19 cellular contexts compared by ENCODE assay signal in the genomic region with DNA sequence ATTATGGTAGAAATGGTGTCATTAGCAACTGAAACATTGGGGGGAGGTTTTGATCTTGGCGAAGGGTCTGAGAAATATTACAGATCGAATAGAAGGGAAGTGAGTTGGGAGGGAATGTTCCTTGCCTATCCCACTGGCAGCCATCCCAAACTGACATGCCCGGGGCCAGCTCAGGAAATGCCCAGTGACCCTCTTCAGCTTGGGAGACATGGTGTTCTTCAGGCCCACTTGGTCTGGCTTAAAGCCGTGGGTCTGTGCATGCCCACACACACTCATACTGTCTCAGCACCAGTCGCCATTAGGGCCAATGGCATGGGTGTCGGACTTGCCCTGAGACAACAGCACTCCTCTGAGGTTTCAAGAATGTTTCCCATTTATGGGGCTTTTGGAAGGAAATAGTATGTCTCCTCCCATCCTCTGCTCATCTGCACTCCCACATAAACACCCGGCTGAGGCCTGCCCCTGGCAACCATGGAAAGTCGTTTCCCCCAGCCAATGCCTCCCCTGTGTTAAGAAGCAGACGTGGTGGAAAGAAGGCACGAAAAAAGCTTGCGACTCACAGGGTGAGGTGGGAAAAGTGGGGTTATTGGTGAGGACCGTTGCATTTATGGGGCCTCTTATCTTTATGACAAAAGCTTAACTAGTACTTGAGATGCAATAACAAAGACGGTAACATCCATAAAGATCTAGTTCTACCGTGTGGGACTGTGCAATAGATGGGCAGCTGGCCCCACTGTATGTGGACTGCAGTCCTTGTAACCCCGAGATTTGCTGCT. TPM values are rescaled to one million over a fixed set of nuclear protein-coding genes. Genes with fewer than 3 reads are reported as not detected.
DNase-seq lines count a peak whose midpoint lies in the region; ATAC-seq, FAIRE-seq and TF ChIP-seq lines count a peak whose summit lies in the region.
"Had no signal": no experiment of that assay in that cellular context is flagged by ENCODE, and none has a peak within 500 bp of the region (broad histone marks: within the 10 kb centered on the region; RNA-seq: fewer than 3 reads in every experiment).

No MANE protein-coding gene starts in this region.

- H2BK5ac ChIP-seq in H1 (ENCODE audit: low read depth, low read length) = no peak overlapping the region; the same call in 1 of the 2 replicates

- H3K79me2 ChIP-seq in H1 (ENCODE audit: control insufficient read depth in 1 of 2, insufficient read depth in 2 of 2, low read length in 2 of 2) = no peaks in the 10 kb centered on the region

- no peak overlapping the region for H2AFZ ChIP-seq in H1 (ENCODE audit: low read length)

- H3K27me3 ChIP-seq in H1 (replicated peaks in 1 of 4; ENCODE audit: control insufficient read depth in 3 of 4, extremely low read depth in 1 of 4, insufficient read depth in 3 of 4, low read length in 3 of 4) = no peaks in the 10 kb centered on the region
- no peaks in the 10 kb centered on the region for H3K27me3 ChIP-seq in mucosa of rectum (ENCODE audit: control insufficient read depth in 2 of 2, insufficient read depth in 2 of 2, low read length in 2 of 2)
- H3K27me3 ChIP-seq: SJCRH30 had no signal

- intact Hi-C loops in CD14-positive monocyte (cut with micrococcal nuclease) = no loop called here

- H3K9me3 Mint-ChIP-seq in CD14-positive monocyte = peaks cover 0 to 2% (median 0%) of the 10 kb centered on the region in 7 donors

- no peak overlapping the region for H3K4me2 ChIP-seq in H1 (ENCODE audit: insufficient read depth in 1 of 2, low read depth in 2 of 2, low read length in 2 of 2)

- no peaks in the 10 kb centered on the region for H3K36me3 Mint-ChIP-seq in CD14-positive monocyte

- H3K4me3 ChIP-seq in H1 (ENCODE audit: extremely low read depth in 1 of 4, insufficient read depth in 2 of 4, low read depth in 3 of 4, low read length in 4 of 4) (no peak overlapping the region), mucosa of rectum (ENCODE audit: low read length in 2 of 2) (peak overlapping the region; percentile 80 to 86)
- H3K4me3 ChIP-seq: K562, SJCRH30 had no signal

- H3K9me3 ChIP-seq in H1 (ENCODE audit: insufficient read depth in 2 of 2, low read depth in 1 of 2, low read length in 1 of 2) (no peaks in the 10 kb centered on the region), mucosa of rectum (ENCODE audit: control insufficient read depth in 2 of 2, low read length in 2 of 2) (no peaks in the 10 kb centered on the region)

- H2BK20ac ChIP-seq in H1 (ENCODE audit: low read length) = no peak overlapping the region

- H3K4me3 Mint-ChIP-seq in CD14-positive monocyte = no peak overlapping the region
- H3K4me3 Mint-ChIP-seq: H9 had no signal

- no peak overlapping the region for H3K4ac ChIP-seq in H1 (replicated peaks; ENCODE audit: insufficient read length, low read depth, low read length)

- H3K9ac ChIP-seq in H1 (replicated peaks in 1 of 4; ENCODE audit: extremely low read depth in 1 of 4, low read depth in 3 of 4, low read length in 3 of 4) = no peak overlapping the region
- peak overlapping the region; percentile 85 to 92 for H3K9ac ChIP-seq in mucosa of rectum (ENCODE audit: low read depth in 1 of 2, low read length in 2 of 2)

- no peak for TF ChIP-seq CTCF in H1 (IDR thresholded peaks at IDR 0.05; ENCODE audit: control extremely low read depth in 1 of 3, insufficient read depth in 1 of 3, low read depth in 1 of 3, low read length in 3 of 3)
- TF ChIP-seq CTCF in CD14-positive monocyte (IDR thresholded peaks at IDR 0.05) = no peak

- H3K14ac ChIP-seq in H1 (ENCODE audit: insufficient read length) = no peak overlapping the region

- no peak for TF ChIP-seq POLR2A in H1 (IDR thresholded peaks at IDR 0.05; ENCODE audit: control extremely low read depth in 1 of 2, low read depth in 2 of 2, low read length in 2 of 2)

- peak overlapping the region; percentile 54; the same call in 1 of the 2 replicates for H2BK15ac ChIP-seq in H1 (ENCODE audit: low read length)

- H3K23me2 ChIP-seq in H1 (ENCODE audit: low read depth, low read length) = no peaks in the 10 kb centered on the region

- H3K27ac ChIP-seq in H1 (ENCODE audit: low read depth, low read length) (no peak overlapping the region), mucosa of rectum (ENCODE audit: low read depth in 2 of 2, low read length in 2 of 2) (peak overlapping the region; percentile 95 to 96)
- H3K27ac ChIP-seq: 22Rv1, SJCRH30 had no signal

- H3K56ac ChIP-seq in H1 (replicated peaks; ENCODE audit: insufficient read length, low read depth, low read length) = no peak overlapping the region

- H2BK120ac ChIP-seq in H1 (replicated peaks; ENCODE audit: low read depth, low read length) = no peak overlapping the region

- H3K79me1 ChIP-seq in H1 (ENCODE audit: low read depth, low read length) = no peaks in the 10 kb centered on the region

- FAIRE-seq in H1 (lab: Jason Lieb, UNC) = no peak
- FAIRE-seq: GM12892, K562 had no signal

- no peak overlapping the region for H4K91ac ChIP-seq in H1 (replicated peaks; ENCODE audit: insufficient read length, low read length)

- no peak for ATAC-seq in GM18498 (IDR thresholded peaks at IDR 0.05; ENCODE audit: unreplicated experiment)
- ATAC-seq in HG02885 (IDR thresholded peaks at IDR 0.05; ENCODE audit: poor library complexity, unreplicated experiment) = no peak
- ATAC-seq: K562, PC-3 had no signal

- no peak for TF ChIP-seq RAD21 in H1 (IDR thresholded peaks at IDR 0.05 in 1 of 2, conservative IDR thresholded peaks at IDR 0.05 in 1 of 2; ENCODE audit: low read depth in 2 of 2, low read length in 2 of 2)

- WGBS in H1 (ENCODE audit: extremely low coverage in 1 of 2, insufficient coverage in 1 of 2, insufficient read length in 1 of 2, insufficient replicate concordance in 2 of 2, low coverage in 1 of 2, low lambda C conversion rate in 2 of 2, missing lambda C conversion rate in 1 of 2), 2 experiments = 92% methylated on average over 15 of the region's 15 CpGs; no CpG with 5 or more reads in 1 of the 2 experiments

- H3K4me1 Mint-ChIP-seq in CD14-positive monocyte = no peaks in the 10 kb centered on the region

- H4K5ac ChIP-seq in H1 (ENCODE audit: insufficient read length, low read depth, low read length) = no peak overlapping the region

- POLR2A ChIA-PET in H1 (lab: Charles Lee; ENCODE audit: partially characterized antibody) = no interaction called here

- H4K8ac ChIP-seq in H1 (ENCODE audit: extremely low read depth, insufficient read depth, low read length) = no peak overlapping the region

- H3K18ac ChIP-seq in H1 (ENCODE audit: extremely low read depth, low read length) = no peak overlapping the region

- peak; percentile 50 for DNase-seq in DMS53 (lab: John Stamatoyannopoulos, UW)
- DNase-seq in DMS53 treated with DMSO at 0.1 percent for 48 hours (lab: John Stamatoyannopoulos, UW; ENCODE audit: unreplicated experiment) = no peak
- DNase-seq in H1 (ENCODE audit: low read depth in 1 of 2, low spot score in 2 of 2) = no peak
- no peak for DNase-seq in CD14-positive monocyte (ENCODE audit: low spot score)
- no peak for DNase-seq in CD1c-positive myeloid dendritic cell (ENCODE audit: extremely low spot score)
- DNase-seq: H9, NCI-H1417 treated with DMSO at 0.1 percent for 48 hours, NCI-H1930, NCI-H446, NCI-H82, PC-3, SJCRH30 had no signal

- CTCF ChIA-PET in H1 (lab: Charles Lee; ENCODE audit: partially characterized antibody) = interaction anchor here (0.8 to 1.7 kb wide), 6 partner anchors 10 to 390 kb away, joined by 3 to 9 read pairs (median 4); partner anchors contain the start of gene OTUD3

- no peak overlapping the region for H2AK5ac ChIP-seq in H1 (ENCODE audit: low read depth, low read length)

- H3K36me3 ChIP-seq in H1 (ENCODE audit: control insufficient read depth in 2 of 4, insufficient read depth in 4 of 4, low read length in 3 of 4) (no peaks in the 10 kb centered on the region), mucosa of rectum (ENCODE audit: control insufficient read depth in 2 of 2, insufficient read depth in 2 of 2, low read length in 2 of 2) (no peaks in the 10 kb centered on the region)
- H3K36me3 ChIP-seq: SJCRH30 had no signal

- H3K23ac ChIP-seq in H1 (ENCODE audit: insufficient read length) = no peak overlapping the region

- H3K4me1 ChIP-seq in H1 (replicated peaks in 1 of 4; ENCODE audit: control insufficient read depth in 3 of 4, insufficient read depth in 4 of 4, low read length in 3 of 4) = peaks cover 10 to 19% (median 11%) of the 10 kb centered on the region in 4 experiments
- peaks cover 11 to 47% of the 10 kb centered on the region in 2 donors for H3K4me1 ChIP-seq in mucosa of rectum (ENCODE audit: control insufficient read depth in 2 of 2, insufficient read depth in 2 of 2, low read length in 2 of 2)

- TF ChIP-seq EP300 in H1 (IDR thresholded peaks at IDR 0.05; ENCODE audit: borderline replicate concordance in 1 of 2, low read depth in 2 of 2, low read length in 2 of 2) = no peak

- H3K27me3 Mint-ChIP-seq in CD14-positive monocyte (ENCODE audit: low read depth in 3 of 3) = peaks cover 4 to 10% (median 10%) of the 10 kb centered on the region in 3 donors

- no peaks in the 10 kb centered on the region for H4K20me1 ChIP-seq in H1 (replicated peaks in 1 of 2; ENCODE audit: control insufficient read depth in 1 of 2, insufficient read depth in 2 of 2, low read length in 2 of 2)

- H2BK12ac ChIP-seq in H1 (ENCODE audit: low read depth, low read length) = no peak overlapping the region

- H3K27ac Mint-ChIP-seq in CD14-positive monocyte = no peak overlapping the region

TF ChIP-seq in H1, 55 proteins besides CTCF, POLR2A, EP300 and RAD21 (continues in another document):
- TF ChIP-seq GABPA (IDR thresholded peaks at IDR 0.05; ENCODE audit: borderline replicate concordance, insufficient read depth, low read length) = no peak

RNA-seq across cellular contexts. Expression of gene RNF186, which starts 2.0 kb away (rescaled TPM):
- not detected in 2 replicates for total RNA-seq in H1 (2021; fragmentation: NEBNext Ultra II Directional; extraction: Animal tissue kit (Norgen Biotek cat#: 25700))
- polyA plus RNA-seq in H1 (2011; rRNA removed) (0.05 TPM in 1 of 2 replicates, not detected in the other), CD14-positive monocyte (not detected)
- polyA plus RNA-seq in H1 (2011; cell fraction: cytosol; rRNA removed) = not detected
- polyA plus RNA-seq in H1 (2011; cell fraction: nucleus; rRNA removed) = not detected
- polyA plus RNA-seq in H1 (2012, experiment 1 of 2) = not detected in 4 replicates
- polyA plus RNA-seq in H1 (2012, experiment 2 of 2) = not detected
- not detected for polyA plus RNA-seq in H1 (2013, experiment 1 of 2)
- polyA plus RNA-seq in H1 (2013, experiment 2 of 2) = not detected
- not detected in 2 replicates for polyA minus RNA-seq in H1 (2011; rRNA and poly(A)+ RNA removed)
- polyA minus RNA-seq in H1 (2011; cell fraction: cytosol; rRNA and poly(A)+ RNA removed) = not detected
- not detected for polyA minus RNA-seq in H1 (2011; cell fraction: nucleus; rRNA and poly(A)+ RNA removed)
- total RNA-seq: H9, K562 had no signal
- polyA plus RNA-seq: BJ, K562 had no signal

RNA-seq across cellular contexts. Expression of gene TMCO4, which starts 13.3 kb away (rescaled TPM):
- 3.0 and 3.1 TPM in 2 replicates for total RNA-seq in H1 (2021; fragmentation: NEBNext Ultra II Directional; extraction: Animal tissue kit (Norgen Biotek cat#: 25700))
- polyA plus RNA-seq in H1 (2011; rRNA removed) (3.1 and 3.6 TPM in 2 replicates), CD14-positive monocyte (1 to 10 TPM; 6.9 to 7.9 TPM)
- 4.0 TPM for polyA plus RNA-seq in H1 (2011; cell fraction: cytosol; rRNA removed)
- 4.4 TPM for polyA plus RNA-seq in H1 (2011; cell fraction: nucleus; rRNA removed)
- polyA plus RNA-seq in H1 (2012, experiment 1 of 2) = 2.1 to 4.3 TPM (median 3.2 TPM) in 4 replicates
- polyA plus RNA-seq in H1 (2012, experiment 2 of 2) = 2.9 TPM
- polyA plus RNA-seq in H1 (2013, experiment 1 of 2) = 2.7 TPM
- polyA plus RNA-seq in H1 (2013, experiment 2 of 2) = 3.2 TPM
- polyA minus RNA-seq in H1 (2011; rRNA and poly(A)+ RNA removed) = 3.2 TPM in 2 replicates
- polyA minus RNA-seq in H1 (2011; cell fraction: cytosol; rRNA and poly(A)+ RNA removed) = 3.6 TPM
- 3.7 TPM for polyA minus RNA-seq in H1 (2011; cell fraction: nucleus; rRNA and poly(A)+ RNA removed)

Comparison
In these comparisons a context has a peak if more than half of its experiments do, and no peak if none do; other contexts are left out.
1. H3K4me3 ChIP-seq: peak in mucosa of rectum (2 of 2); none in H1 (0 of 4).
2. H3K9ac ChIP-seq: peak in mucosa of rectum (2 of 2); none in H1 (0 of 4).